Comparison of ENCODE assay signal across 8 cellular contexts in the genomic region with DNA sequence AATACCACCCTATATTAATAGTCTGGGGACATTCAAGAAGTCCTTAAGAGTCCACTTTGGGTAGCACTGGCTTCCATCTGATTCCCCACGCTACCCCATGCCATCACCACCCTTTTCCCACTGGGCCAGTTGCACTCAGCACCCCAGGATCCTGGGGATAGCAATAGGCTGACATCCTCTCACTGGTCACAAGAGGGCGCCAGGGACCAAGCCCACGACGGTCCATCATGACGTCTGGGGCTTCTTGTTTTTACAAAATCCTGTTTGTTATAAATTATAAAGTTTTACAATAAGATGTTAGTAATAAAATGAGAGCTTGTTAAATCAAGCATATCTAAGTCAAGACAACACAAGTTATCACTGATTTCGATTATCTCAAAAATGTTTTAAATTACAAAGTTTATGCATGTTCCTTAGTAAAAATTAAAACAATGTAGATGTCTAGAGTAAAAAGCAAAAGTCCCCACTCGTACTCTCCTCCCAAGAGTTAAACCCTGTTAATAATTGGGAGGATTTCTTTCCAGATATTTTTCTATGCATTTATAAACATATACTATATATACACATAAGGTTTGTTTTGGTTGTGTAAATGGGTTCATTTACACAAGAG. TPM values are rescaled to one million over a fixed set of nuclear protein-coding genes. Genes with fewer than 3 reads are reported as not detected.
DNase-seq lines count a peak whose midpoint lies in the region; ATAC-seq and TF ChIP-seq lines count a peak whose summit lies in the region.

No MANE protein-coding gene starts in this region.

- no peak overlapping the region for H3K4me3 Mint-ChIP-seq in T-helper 2 cell treated with Interferon-gamma antibody and Interleukin-4, amounts not matched to agents 5 μg/mL and 100 μg/mL, for 36 hours
- H3K4me3 Mint-ChIP-seq in immature natural killer cell, result no peak overlapping the region

- no peak overlapping the region for H3K27ac Mint-ChIP-seq in T-helper 2 cell treated with Interferon-gamma antibody and Interleukin-4, amounts not matched to agents 5 μg/mL and 100 μg/mL, for 36 hours
- H3K27ac Mint-ChIP-seq in immature natural killer cell, result no peak overlapping the region

- no peaks in the 10 kb centered on the region for H3K36me3 ChIP-seq in HCT116 (ENCODE audit: control insufficient read depth in 1 of 2, insufficient read depth in 2 of 2, low read length in 2 of 2)

- BruUV-seq in HCT116 (replicated peaks; lab: Mats Ljungman, UMichigan), result no TSS peak

- peaks cover 20% of the 10 kb centered on the region for H3K27me3 Mint-ChIP-seq in T-helper 2 cell treated with Interferon-gamma antibody and Interleukin-4, amounts not matched to agents 5 μg/mL and 100 μg/mL, for 36 hours (ENCODE audit: low read depth)
- H3K27me3 Mint-ChIP-seq in immature natural killer cell (ENCODE audit: low read depth in 3 of 3), result peaks cover 0 to 8% (median 2%) of the 10 kb centered on the region in 3 donors

- CTCF ChIA-PET in HCT116 (lab: Charles Lee), result interaction anchor here (2.3 to 3.7 kb wide), 3 partner anchors 11 to 285 kb away, joined by 7 to 23 read pairs (median 9); no protein-coding TSS in a partner anchor

- H3K4me2 ChIP-seq in HCT116 (ENCODE audit: low read length), result peak overlapping the region; percentile 38; the same call in 1 of the 2 replicates

- H3K4me1 ChIP-seq in HCT116 (ENCODE audit: control insufficient read depth in 1 of 2, insufficient read depth in 2 of 2, low read length in 2 of 2), result peaks cover 0 to 3% of the 10 kb centered on the region in 2 experiments; a peak in 2 of 4 replicates

- no peaks in the 10 kb centered on the region for H3K36me3 Mint-ChIP-seq in T-helper 2 cell treated with Interferon-gamma antibody and Interleukin-4, amounts not matched to agents 5 μg/mL and 100 μg/mL, for 36 hours (ENCODE audit: low read depth)
- H3K36me3 Mint-ChIP-seq in immature natural killer cell, result no peaks in the 10 kb centered on the region

- no peak overlapping the region for H3K9ac ChIP-seq in HCT116 (ENCODE audit: low read length)

- RAD21 ChIA-PET in HCT116 (lab: Charles Lee; ENCODE audit: low non-redundant PET in 1 of 2, low total read pairs in 2 of 2, uncharacterized antibody in 2 of 2, unreplicated experiment in 2 of 2), result no interaction called here

- H3K9me2 ChIP-seq in HCT116 (ENCODE audit: insufficient read depth), result no peaks in the 10 kb centered on the region

- POLR2A ChIA-PET in HCT116 (lab: Charles Lee), result no interaction called here

- H3K4me1 Mint-ChIP-seq in T-helper 2 cell treated with Interferon-gamma antibody and Interleukin-4, amounts not matched to agents 5 μg/mL and 100 μg/mL, for 36 hours (ENCODE audit: low read depth), result peaks cover 2% of the 10 kb centered on the region
- no peaks in the 10 kb centered on the region for H3K4me1 Mint-ChIP-seq in immature natural killer cell

- no peaks in the 10 kb centered on the region for H3K9me3 ChIP-seq in HCT116 (ENCODE audit: control insufficient read depth in 1 of 2, insufficient read depth in 1 of 2, low read depth in 1 of 2, low read length in 2 of 2)

- no peak overlapping the region for H3K27ac ChIP-seq in HCT116 (ENCODE audit: low read depth, low read length)

- TF ChIP-seq RAD21 in HCT116 (IDR thresholded peaks at IDR 0.05; ENCODE audit: low read depth), result peak; percentile 88

- H2AFZ ChIP-seq in HCT116 (ENCODE audit: low read depth, low read length, poor library complexity, severe bottlenecking), result peak overlapping the region; percentile 99

- no peak overlapping the region for H3K4me3 ChIP-seq in HCT116 (replicated peaks in 1 of 2; ENCODE audit: low read depth in 1 of 2, low read length in 2 of 2)

- H4K20me1 ChIP-seq in HCT116 (ENCODE audit: insufficient read depth), result no peaks in the 10 kb centered on the region

- no peak for TF ChIP-seq POLR2A in HCT116 (IDR thresholded peaks at IDR 0.05; ENCODE audit: borderline replicate concordance, extremely low read depth, insufficient read depth, insufficient read length)

- ATAC-seq in HCT116 (peak; percentile 99), GM18519 (IDR thresholded peaks at IDR 0.05; ENCODE audit: low FRiP score, unreplicated experiment) (no peak)

- peak; percentile 37 for DNase-seq in GDM1 (lab: John Stamatoyannopoulos, UW)
- peak; percentile 58 for DNase-seq in HCT116 (ENCODE audit: low read depth, low spot score)
- DNase-seq in NCI-H1092 treated with DMSO at 0.1 percent for 48 hours (lab: John Stamatoyannopoulos, UW), result peak; percentile 42
- peak; percentile 40 for DNase-seq in T-helper 2 cell treated with Interferon-gamma antibody and Interleukin-4, amounts not matched to agents 5 μg/mL and 100 μg/mL, for 36 hours (ENCODE audit: low spot score)
- DNase-seq in astrocyte of the hippocampus (ENCODE audit: low read depth, low spot score), result peak; percentile 82
- DNase-seq in immature natural killer cell, result peak; percentile 18 to 40 (median 24)
- peak; percentile 62 to 70 for DNase-seq in stimulated activated CD4-positive, alpha-beta T cell treated with anti-CD3 and anti-CD28 coated beads, Interleukin-2, amount 100 ng/mL, for 24 hours

- H3K79me2 ChIP-seq in HCT116 (ENCODE audit: insufficient read depth, low read length), result no peaks in the 10 kb centered on the region

- no peaks in the 10 kb centered on the region for H3K27me3 ChIP-seq in HCT116 (ENCODE audit: insufficient read depth, low read length)

- no peaks in the 10 kb centered on the region for H3K9me3 Mint-ChIP-seq in T-helper 2 cell treated with Interferon-gamma antibody and Interleukin-4, amounts not matched to agents 5 μg/mL and 100 μg/mL, for 36 hours
- no peaks in the 10 kb centered on the region for H3K9me3 Mint-ChIP-seq in immature natural killer cell

- peak; percentile 79 to 95 (median 83) for TF ChIP-seq CTCF in HCT116 (IDR thresholded peaks at IDR 0.05 in 2 of 3, conservative IDR thresholded peaks at IDR 0.05 in 1 of 3; ENCODE audit: borderline replicate concordance in 1 of 3, insufficient read depth in 1 of 3, low read depth in 2 of 3, low read length in 2 of 3)

- intact Hi-C loops in HCT116 (cut with micrococcal nuclease), result no loop called here

TF ChIP-seq in HCT116, 20 proteins besides CTCF, POLR2A, EP300 and RAD21:
- peak; percentile 33 for TF ChIP-seq YY1 (IDR thresholded peaks at IDR 0.05; ENCODE audit: extremely low read depth, insufficient replicate concordance, low read depth, low read length)
- TF ChIP-seq CBX3 (IDR thresholded peaks at IDR 0.05; ENCODE audit: low read depth), result no peak

RNA-seq across cellular contexts. Expression of gene GPNMB, which starts 15.4 kb away (rescaled TPM):
- total RNA-seq in HCT116 (2021; ENCODE audit: unreplicated experiment), result 2.8 TPM
- polyA plus RNA-seq in HCT116 (2012), result 0.65 and 1.7 TPM in 2 replicates
- not detected for polyA plus RNA-seq in immature natural killer cell

RNA-seq across cellular contexts. Expression of gene MALSU1, which starts 37.2 kb away (rescaled TPM):
- total RNA-seq in HCT116 (2021; ENCODE audit: unreplicated experiment), result 105 TPM
- polyA plus RNA-seq in HCT116 (2012), result 64.0 and 76.1 TPM in 2 replicates
- polyA plus RNA-seq in immature natural killer cell, result 10 to 100 TPM; 44.5 to 64.8 (median 47.6) TPM

Comparison
In these comparisons a context has a peak if more than half of its experiments do, and no peak if none do; other contexts are left out.
1. DNase-seq: peak in every context shown above with its lines; median percentile 82 in astrocyte of the hippocampus; 66 in stimulated activated CD4-positive, alpha-beta T cell treated with anti-CD3 and anti-CD28 coated beads, Interleukin-2, amount 100 ng/mL, for 24 hours; 58 in HCT116; 42 in NCI-H1092 treated with DMSO at 0.1 percent for 48 hours; 40 in T-helper 2 cell treated with Interferon-gamma antibody and Interleukin-4, amounts not matched to agents 5 μg/mL and 100 μg/mL, for 36 hours; 37 in GDM1; 24 in immature natural killer cell.